ENCODE assay signal across 12 cellular contexts in the genomic region with DNA sequence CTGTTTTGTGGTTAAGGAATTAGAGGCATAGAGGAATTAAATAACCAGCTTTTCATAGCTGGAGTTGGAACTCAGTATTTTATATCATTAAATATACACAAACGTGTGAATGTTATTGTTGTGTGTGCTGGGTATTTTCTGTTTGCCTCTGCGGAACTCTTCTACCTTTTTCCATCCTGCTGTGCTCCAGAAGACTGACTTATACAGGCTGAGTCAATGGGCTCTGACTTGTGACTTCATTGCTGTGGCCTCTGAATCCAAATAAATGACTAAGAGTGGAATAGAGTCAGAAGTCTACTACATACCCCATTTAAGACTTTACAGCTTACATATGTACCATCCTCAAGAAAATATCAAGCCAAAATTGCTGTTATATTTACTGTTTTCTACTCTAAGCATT. TPM values are rescaled to one million over a fixed set of nuclear protein-coding genes. Genes with fewer than 3 reads are reported as not detected.
DNase-seq lines count a peak whose midpoint lies in the region; ATAC-seq and TF ChIP-seq lines count a peak whose summit lies in the region.
"Had no signal": no experiment of that assay in that cellular context is flagged by ENCODE, and none has a peak within 500 bp of the region (broad histone marks: within the 10 kb centered on the region; RNA-seq: fewer than 3 reads in every experiment).

No MANE protein-coding gene starts in this region.

- peak; percentile 82 for DNase-seq in EL
- DNase-seq in NCI-H226, result peak; percentile 60
- DNase-seq in choroid plexus epithelial cell (ENCODE audit: low read depth), result peak; percentile 73
- peak; percentile 64 for DNase-seq in non-pigmented ciliary epithelial cell (ENCODE audit: low read depth)
- no peak for DNase-seq in BE2C
- DNase-seq in GDM1 (lab: John Stamatoyannopoulos, UW), result no peak
- DNase-seq in stimulated activated naive B cell treated with anti-CD40 and anti-IgM and Interleukin-4, amounts not matched to agents 10 μg/mL and 1 μg/mL and 100 μg/mL, for 72 hours, result no peak
- DNase-seq: DMS153; NCI-H1105; stimulated activated CD4-positive, alpha-beta T cell treated with anti-CD3 and anti-CD28 coated beads, Interleukin-15, amount 100 ng/mL, for 24 hours had no signal

- H3K27me3 ChIP-seq in BE2C, result no peaks in the 10 kb centered on the region
- H3K27me3 ChIP-seq: esophagus muscularis mucosa had no signal

- TF ChIP-seq CTCF in choroid plexus epithelial cell (conservative IDR thresholded peaks at IDR 0.05; ENCODE audit: low read depth, low read length), result no peak
- TF ChIP-seq CTCF in BE2C (IDR thresholded peaks at IDR 0.05; ENCODE audit: low read depth, low read length), result no peak

- no peaks in the 10 kb centered on the region for H3K36me3 ChIP-seq in BE2C
- H3K36me3 ChIP-seq: esophagus muscularis mucosa had no signal

- ATAC-seq in stimulated activated naive B cell treated with anti-CD40 and anti-IgM and Interleukin-4, amounts not matched to agents 10 μg/mL and 1 μg/mL and 100 μg/mL, for 72 hours (replicated peaks), result no peak

- H3K9me3 ChIP-seq in BE2C, result no peaks in the 10 kb centered on the region
- H3K9me3 ChIP-seq: esophagus muscularis mucosa had no signal

- H3K4me1 ChIP-seq in BE2C, result no peaks in the 10 kb centered on the region

- H3K4me1 Mint-ChIP-seq in stimulated activated naive B cell treated with anti-CD40 and anti-IgM and Interleukin-4, amounts not matched to agents 10 μg/mL and 1 μg/mL and 100 μg/mL, for 72 hours, result peaks cover 36 to 66% of the 10 kb centered on the region in 2 donors

- peaks cover 11 to 24% of the 10 kb centered on the region in 2 donors for H3K36me3 Mint-ChIP-seq in stimulated activated naive B cell treated with anti-CD40 and anti-IgM and Interleukin-4, amounts not matched to agents 10 μg/mL and 1 μg/mL and 100 μg/mL, for 72 hours

- no peaks in the 10 kb centered on the region for H3K9me3 Mint-ChIP-seq in stimulated activated naive B cell treated with anti-CD40 and anti-IgM and Interleukin-4, amounts not matched to agents 10 μg/mL and 1 μg/mL and 100 μg/mL, for 72 hours
- H3K9me3 Mint-ChIP-seq: neural crest cell had no signal

- no peaks in the 10 kb centered on the region for H3K27me3 Mint-ChIP-seq in stimulated activated naive B cell treated with anti-CD40 and anti-IgM and Interleukin-4, amounts not matched to agents 10 μg/mL and 1 μg/mL and 100 μg/mL, for 72 hours

- no peak overlapping the region for H3K4me3 ChIP-seq in choroid plexus epithelial cell (ENCODE audit: low read depth, low read length)
- H3K4me3 ChIP-seq in BE2C (ENCODE audit: low read depth, low read length), result no peak overlapping the region
- H3K4me3 ChIP-seq: esophagus muscularis mucosa had no signal

- H3K4me3 Mint-ChIP-seq in stimulated activated naive B cell treated with anti-CD40 and anti-IgM and Interleukin-4, amounts not matched to agents 10 μg/mL and 1 μg/mL and 100 μg/mL, for 72 hours, result no peak overlapping the region
- H3K4me3 Mint-ChIP-seq: neural crest cell had no signal

- H3K27ac Mint-ChIP-seq in stimulated activated naive B cell treated with anti-CD40 and anti-IgM and Interleukin-4, amounts not matched to agents 10 μg/mL and 1 μg/mL and 100 μg/mL, for 72 hours, result no peak overlapping the region

RNA-seq across cellular contexts. Expression of a gene that starts 17.6 kb away (rescaled TPM):
- polyA plus RNA-seq in BE2C (2012; ENCODE audit: insufficient read depth, insufficient read length, low read depth), result 166 TPM

Comparison
In these comparisons a context has a peak if more than half of its experiments do, and no peak if none do; other contexts are left out.
1. DNase-seq: peak in EL (single experiment), NCI-H226 (single experiment), choroid plexus epithelial cell (single experiment) and non-pigmented ciliary epithelial cell (single experiment); none in BE2C (single experiment), GDM1 (single experiment) and stimulated activated naive B cell treated with anti-CD40 and anti-IgM and Interleukin-4, amounts not matched to agents 10 μg/mL and 1 μg/mL and 100 μg/mL, for 72 hours (single experiment).